Comparison of ENCODE assay signal across 18 cellular contexts in the genomic region with DNA sequence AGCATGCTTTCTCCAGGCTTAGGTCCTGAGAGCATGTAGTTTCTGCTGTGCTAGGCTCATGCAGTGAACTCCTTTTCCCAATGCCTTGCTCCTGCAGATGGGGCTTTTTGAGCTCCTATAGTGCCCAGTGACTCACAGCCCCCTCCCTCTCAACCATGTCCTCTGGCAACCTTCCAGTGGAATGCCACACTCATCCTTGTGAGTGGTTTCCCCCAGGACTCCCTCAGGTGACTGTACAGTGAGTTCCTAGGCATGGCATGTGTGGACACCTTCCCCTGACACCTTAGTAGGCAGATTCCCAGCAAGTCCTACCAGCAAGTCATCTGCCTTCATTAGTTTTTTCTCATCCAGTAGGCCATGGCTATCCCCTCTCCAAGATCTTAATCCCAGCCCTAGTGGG.
DNase-seq lines count a peak whose midpoint lies in the region; ATAC-seq, FAIRE-seq and TF ChIP-seq lines count a peak whose summit lies in the region.
"Had no signal": no experiment of that assay in that cellular context is flagged by ENCODE, and none has a peak within 500 bp of the region (broad histone marks: within the 10 kb centered on the region; RNA-seq: fewer than 3 reads in every experiment).

No MANE protein-coding gene starts in this region.

- no peak overlapping the region for H3K4me3 Mint-ChIP-seq in nephron progenitor cell
- H3K4me3 Mint-ChIP-seq: activated naive CD4-positive, alpha-beta T cell treated with anti-CD3 and anti-CD28 coated beads, Interleukin-2, amount 10 ng/mL, durations not matched to agents 7 days and 5 days; naive thymus-derived CD4-positive, alpha-beta T cell; T-helper 2 cell treated with Interferon-gamma antibody and Interleukin-4, amounts not matched to agents 5 μg/mL and 100 μg/mL, for 36 hours had no signal

- H3K27ac Mint-ChIP-seq in nephron progenitor cell: no peak overlapping the region
- H3K27ac Mint-ChIP-seq: activated naive CD4-positive, alpha-beta T cell treated with anti-CD3 and anti-CD28 coated beads, Interleukin-2, amount 10 ng/mL, durations not matched to agents 7 days and 5 days; naive thymus-derived CD4-positive, alpha-beta T cell; T-helper 2 cell treated with Interferon-gamma antibody and Interleukin-4, amounts not matched to agents 5 μg/mL and 100 μg/mL, for 36 hours had no signal

- H3K9me3 ChIP-seq in keratinocyte (ENCODE audit: control insufficient read depth, low read depth, low read length): no peaks in the 10 kb centered on the region

- H3K36me3 ChIP-seq in keratinocyte (ENCODE audit: control insufficient read depth in 2 of 2, extremely low read depth in 1 of 2, insufficient read depth in 2 of 2, low read length in 2 of 2): no peaks in the 10 kb centered on the region

- H3K36me3 Mint-ChIP-seq in nephron progenitor cell (ENCODE audit: low read depth): no peaks in the 10 kb centered on the region
- H3K36me3 Mint-ChIP-seq: activated naive CD4-positive, alpha-beta T cell treated with anti-CD3 and anti-CD28 coated beads, Interleukin-2, amount 10 ng/mL, durations not matched to agents 7 days and 5 days; naive thymus-derived CD4-positive, alpha-beta T cell had no signal

- FAIRE-seq in keratinocyte (lab: Jason Lieb, UNC): peak; percentile 100

- no peaks in the 10 kb centered on the region for H3K9me1 ChIP-seq in keratinocyte (ENCODE audit: control insufficient read depth, extremely low read depth, insufficient read depth, low read length)

- H4K20me1 ChIP-seq in keratinocyte (ENCODE audit: control insufficient read depth, extremely low read depth, insufficient read depth, low read length): no peaks in the 10 kb centered on the region

- dilution Hi-C loops in keratinocyte (cut with MboI; ENCODE audit: extremely low pct_ligation_motif_present, low sequenced_read_pairs): no loop called here

- peaks cover 31% of the 10 kb centered on the region for H3K4me1 ChIP-seq in keratinocyte (ENCODE audit: control insufficient read depth, extremely low read depth, insufficient read depth, low read length)

- H3K79me2 ChIP-seq in keratinocyte (ENCODE audit: control insufficient read depth, insufficient read depth, low read length): no peaks in the 10 kb centered on the region

- peak overlapping the region; percentile 37 for H3K4me2 ChIP-seq in keratinocyte (ENCODE audit: control insufficient read depth, extremely low read depth, insufficient read depth, low read depth, low read length)

- ATAC-seq in GM18520 (IDR thresholded peaks at IDR 0.05; ENCODE audit: unreplicated experiment) (no peak), HG02588 (IDR thresholded peaks at IDR 0.05; ENCODE audit: unreplicated experiment) (no peak)
- ATAC-seq: left ventricle myocardium superior; naive thymus-derived CD4-positive, alpha-beta T cell had no signal

- DNase-seq in DMS53 treated with DMSO at 0.1 percent for 48 hours (lab: John Stamatoyannopoulos, UW; ENCODE audit: unreplicated experiment): peak; percentile 7
- DNase-seq in HPDE6-E6E7 (ENCODE audit: extremely low spot score): peak; percentile 96
- peak; percentile 72 for DNase-seq in SW480 (ENCODE audit: low spot score)
- DNase-seq in keratinocyte (ENCODE audit: low read depth, low spot score): peak; percentile 100
- no peak for DNase-seq in mucosa of gallbladder (ENCODE audit: low spot score)
- DNase-seq in nephron progenitor cell: no peak
- DNase-seq: activated CD4-positive, alpha-beta T cell treated with anti-CD3 and anti-CD28 coated beads for 4 hours; activated naive CD4-positive, alpha-beta T cell treated with anti-CD3 and anti-CD28 coated beads, Interleukin-2, amount 10 ng/mL, durations not matched to agents 7 days and 5 days; COR-L47; left ventricle myocardium superior; MM.1S; naive thymus-derived CD4-positive, alpha-beta T cell; NCI-H2029 treated with DMSO at 0.1 percent for 48 hours; NCI-H82; SHP77 had no signal

- TF ChIP-seq CTCF in keratinocyte (optimal IDR thresholded peaks at IDR 0.05 in 1 of 3, IDR thresholded peaks at IDR 0.05 in 1 of 3, conservative IDR thresholded peaks at IDR 0.05 in 1 of 3; ENCODE audit: extremely low read depth in 1 of 3, insufficient read depth in 2 of 3, low read length in 3 of 3) (peak in 1 of 3 experiments; percentile 15), nephron progenitor cell (IDR thresholded peaks at IDR 0.05) (no peak)

- H3K4me1 Mint-ChIP-seq in nephron progenitor cell: no peaks in the 10 kb centered on the region
- H3K4me1 Mint-ChIP-seq: activated naive CD4-positive, alpha-beta T cell treated with anti-CD3 and anti-CD28 coated beads, Interleukin-2, amount 10 ng/mL, durations not matched to agents 7 days and 5 days; naive thymus-derived CD4-positive, alpha-beta T cell had no signal

- no peaks in the 10 kb centered on the region for H3K9me3 Mint-ChIP-seq in nephron progenitor cell
- H3K9me3 Mint-ChIP-seq: activated naive CD4-positive, alpha-beta T cell treated with anti-CD3 and anti-CD28 coated beads, Interleukin-2, amount 10 ng/mL, durations not matched to agents 7 days and 5 days; naive thymus-derived CD4-positive, alpha-beta T cell; T-helper 2 cell treated with Interferon-gamma antibody and Interleukin-4, amounts not matched to agents 5 μg/mL and 100 μg/mL, for 36 hours had no signal

- H3K27ac ChIP-seq in keratinocyte (ENCODE audit: control insufficient read depth, insufficient read depth, low read length): peak overlapping the region; percentile 50

- H3K4me3 ChIP-seq in keratinocyte (ENCODE audit: control insufficient read depth in 2 of 3, extremely low read depth in 1 of 3, insufficient read depth in 2 of 3, low read depth in 1 of 3, low read length in 3 of 3): no peak overlapping the region

- no peak overlapping the region for H2AFZ ChIP-seq in keratinocyte (ENCODE audit: control insufficient read depth, low read length)

- H3K27me3 Mint-ChIP-seq in nephron progenitor cell (ENCODE audit: low read depth, poor library complexity): peaks cover 7% of the 10 kb centered on the region
- H3K27me3 Mint-ChIP-seq: activated naive CD4-positive, alpha-beta T cell treated with anti-CD3 and anti-CD28 coated beads, Interleukin-2, amount 10 ng/mL, durations not matched to agents 7 days and 5 days had no signal

- no peaks in the 10 kb centered on the region for H3K27me3 ChIP-seq in keratinocyte (ENCODE audit: control insufficient read depth, extremely low read depth, insufficient read depth, low read length)

- no peak overlapping the region for H3K9ac ChIP-seq in keratinocyte (ENCODE audit: control insufficient read depth, extremely low read depth, insufficient read depth, low read length)

Comparison
In these comparisons a context has a peak if more than half of its experiments do, and no peak if none do; other contexts are left out.
1. DNase-seq: peak in DMS53 treated with DMSO at 0.1 percent for 48 hours (single experiment), HPDE6-E6E7 (single experiment), SW480 (single experiment) and keratinocyte (single experiment); none in mucosa of gallbladder (single experiment) and nephron progenitor cell (single experiment).